ENCODE assay signal across 10 cellular contexts in genomic region chr19:10516671-10517286, GRCh38. TPM values are rescaled to one million over a fixed set of nuclear protein-coding genes. Genes with fewer than 3 reads are reported as not detected.
DNase-seq lines count a peak whose midpoint lies in the region; ATAC-seq and TF ChIP-seq lines count a peak whose summit lies in the region.
"Had no signal": no experiment of that assay in that cellular context is flagged by ENCODE, and none has a peak within 500 bp of the region (broad histone marks: within the 10 kb centered on the region; RNA-seq: fewer than 3 reads in every experiment).

No MANE protein-coding gene starts in this region.

- peak overlapping the region; percentile 67 for H3K4me3 ChIP-seq in CD8-positive, alpha-beta memory T cell (ENCODE audit: low read length)
- H3K4me3 ChIP-seq in IMR-90 (ENCODE audit: insufficient read depth, low read depth, low read length) (peak overlapping the region; percentile 48), coronary artery (peak overlapping the region; percentile 64), neural progenitor cell (peak overlapping the region; percentile 44)
- H3K4me3 ChIP-seq: lung had no signal

- no peaks in the 10 kb centered on the region for H3K9me3 Mint-ChIP-seq in CD8-positive, alpha-beta memory T cell
- H3K9me3 Mint-ChIP-seq in neural progenitor cell: peaks cover 3% of the 10 kb centered on the region

- no peak overlapping the region for H2BK5ac ChIP-seq in IMR-90 (ENCODE audit: low read depth, low read length, poor library complexity, severe bottlenecking)

- POLR2A ChIA-PET in CD8-positive, alpha-beta memory T cell (lab: Charles Lee): interaction anchor here (0.6 to 1.6 kb wide), 5 partner anchors 13 to 50 kb away, joined by 3 to 8 read pairs (median 4); partner anchors contain the start of genes KEAP1 and KRI1
- POLR2A ChIA-PET in IMR-90 (lab: Charles Lee; ENCODE audit: unreplicated experiment): no interaction called here

- no peak overlapping the region for H4K8ac ChIP-seq in IMR-90 (ENCODE audit: low read depth in 2 of 2, low read length in 2 of 2)

- no peak overlapping the region for H2BK120ac ChIP-seq in IMR-90 (ENCODE audit: low read depth, low read length)

- intact Hi-C loops in IMR-90 (cut with micrococcal nuclease): no loop called here

- H3K4me3 Mint-ChIP-seq in CD8-positive, alpha-beta memory T cell: peak overlapping the region; percentile 84 to 100 (median 90)
- H3K4me3 Mint-ChIP-seq in neural progenitor cell: peak overlapping the region; percentile 86

- CTCF ChIA-PET in CD8-positive, alpha-beta memory T cell (lab: Charles Lee): interaction anchor here (0.8 to 2.4 kb wide), 4 partner anchors 9 to 37 kb away, joined by 3 to 5 read pairs (median 4); no protein-coding TSS in a partner anchor
- CTCF ChIA-PET in IMR-90 (lab: Yijun Ruan, JAX): interaction anchor here (1.7 kb wide), 1 partner anchor 11 kb away, joined by 4 read pairs; no protein-coding TSS in a partner anchor

- no peak overlapping the region for H3K56ac ChIP-seq in IMR-90 (ENCODE audit: extremely low read depth, insufficient read depth, low read length)

- peaks cover 29% of the 10 kb centered on the region for H3K27me3 ChIP-seq in CD8-positive, alpha-beta memory T cell (ENCODE audit: insufficient read depth, low read length, poor library complexity, severe bottlenecking)
- peaks cover 53% of the 10 kb centered on the region for H3K27me3 ChIP-seq in IMR-90 (ENCODE audit: control insufficient read depth, insufficient read depth, low read length)
- peaks cover 93% of the 10 kb centered on the region for H3K27me3 ChIP-seq in neural progenitor cell

- H3K79me2 ChIP-seq in neural progenitor cell (ENCODE audit: low read depth): no peaks in the 10 kb centered on the region

- no peak for TF ChIP-seq RAD21 in IMR-90 (IDR thresholded peaks at IDR 0.05; ENCODE audit: low read length)

- no peak overlapping the region for H2AK5ac ChIP-seq in IMR-90 (ENCODE audit: low read depth, low read length)

- H3K4me1 ChIP-seq in CD8-positive, alpha-beta memory T cell (ENCODE audit: insufficient read depth, low read length): peaks cover 32% of the 10 kb centered on the region
- H3K4me1 ChIP-seq in IMR-90 (ENCODE audit: control insufficient read depth, insufficient read depth, low read length) (peaks cover 4% of the 10 kb centered on the region), neural progenitor cell (peaks cover 21% of the 10 kb centered on the region)

- peak overlapping the region; percentile 66 for H3K27ac ChIP-seq in CD8-positive, alpha-beta memory T cell (ENCODE audit: low read depth, low read length)
- H3K27ac ChIP-seq in IMR-90 (ENCODE audit: insufficient read depth, low read length) (no peak overlapping the region), coronary artery (no peak overlapping the region), neural progenitor cell (no peak overlapping the region)

- DNase-seq in CD8-positive, alpha-beta memory T cell: peak in 1 of 5 donors; percentile 56
- DNase-seq in IMR-90: no peak
- no peak for DNase-seq in coronary artery (ENCODE audit: low spot score)
- DNase-seq in neural progenitor cell (ENCODE audit: low spot score): no peak
- DNase-seq: activated CD4-positive, alpha-beta T cell treated with anti-CD3 and anti-CD28 coated beads, Interleukin-2, amount 50 U/mL, for 4 hours had no signal

- H3K79me1 ChIP-seq in IMR-90 (ENCODE audit: low read depth in 1 of 2, low read length in 2 of 2): no peaks in the 10 kb centered on the region

- in situ Hi-C loops in IMR-90 (cut with MboI; ENCODE audit: low sequenced_read_pairs): no loop called here

- peak overlapping the region; percentile 91 for H2AFZ ChIP-seq in IMR-90 (replicated peaks; ENCODE audit: low read length, poor library complexity)
- peak overlapping the region; percentile 63 for H2AFZ ChIP-seq in neural progenitor cell (replicated peaks)

- H4K20me1 ChIP-seq in IMR-90 (ENCODE audit: insufficient read depth, low read length): no peaks in the 10 kb centered on the region
- peaks cover 22% of the 10 kb centered on the region for H4K20me1 ChIP-seq in neural progenitor cell (ENCODE audit: low read depth)

- H2AK9ac ChIP-seq in IMR-90 (replicated peaks; ENCODE audit: low read depth, low read length, poor library complexity): no peak overlapping the region

- H3K4me1 Mint-ChIP-seq in CD8-positive, alpha-beta memory T cell: peaks cover 40 to 60% (median 50%) of the 10 kb centered on the region in 3 donors
- peaks cover 34% of the 10 kb centered on the region for H3K4me1 Mint-ChIP-seq in neural progenitor cell

- H3K4me2 ChIP-seq in IMR-90 (ENCODE audit: low read depth, low read length): peak overlapping the region; percentile 86
- H3K4me2 ChIP-seq in neural progenitor cell: peak overlapping the region; percentile 76

- no peak overlapping the region for H3K18ac ChIP-seq in IMR-90 (ENCODE audit: low read depth, low read length)

- H3K36me3 Mint-ChIP-seq in CD8-positive, alpha-beta memory T cell: peaks cover 6 to 16% (median 15%) of the 10 kb centered on the region in 3 donors
- no peaks in the 10 kb centered on the region for H3K36me3 Mint-ChIP-seq in neural progenitor cell

- H3K9me3 ChIP-seq in CD8-positive, alpha-beta memory T cell (ENCODE audit: low read length): no peaks in the 10 kb centered on the region
- H3K9me3 ChIP-seq in IMR-90 (ENCODE audit: control insufficient read depth, insufficient read depth, low read length) (no peaks in the 10 kb centered on the region), neural progenitor cell (ENCODE audit: low read depth) (no peaks in the 10 kb centered on the region)

- no peak overlapping the region for H4K5ac ChIP-seq in IMR-90 (ENCODE audit: low read depth, low read length)

- no peaks in the 10 kb centered on the region for H3K9me1 ChIP-seq in IMR-90 (ENCODE audit: insufficient read depth, low read length)

- TF ChIP-seq CTCF in IMR-90 (conservative IDR thresholded peaks at IDR 0.05; ENCODE audit: low read depth, low read length) (no peak), coronary artery (IDR thresholded peaks at IDR 0.05) (no peak), neural progenitor cell (IDR thresholded peaks at IDR 0.05) (no peak)

- no peak overlapping the region for H3K23ac ChIP-seq in IMR-90 (ENCODE audit: low read depth, low read length)

- H3K36me3 ChIP-seq in CD8-positive, alpha-beta memory T cell (ENCODE audit: insufficient read depth, low read length): no peaks in the 10 kb centered on the region
- H3K36me3 ChIP-seq in IMR-90 (ENCODE audit: control insufficient read depth, insufficient read depth, low read length) (no peaks in the 10 kb centered on the region), neural progenitor cell (no peaks in the 10 kb centered on the region)

- H3K4ac ChIP-seq in IMR-90 (ENCODE audit: low read depth, low read length): no peak overlapping the region

- no peak overlapping the region for H2BK15ac ChIP-seq in IMR-90 (ENCODE audit: low read depth, low read length)

- BruUV-seq in IMR-90 (replicated peaks; lab: Mats Ljungman, UMichigan): no TSS peak

- no peak overlapping the region for H4K91ac ChIP-seq in IMR-90 (ENCODE audit: insufficient read depth, low read depth, low read length)

- dilution Hi-C loops in IMR-90 (cut with HindIII; ENCODE audit: low sequenced_read_pairs, unreplicated experiment): no loop called here

- 31% methylated on average over 3 of the region's 10 CpGs; no CpG with 5 or more reads in 1 of the 2 experiments for WGBS in IMR-90 (ENCODE audit: extremely low coverage in 2 of 2, insufficient read length in 1 of 2), 2 experiments

- ATAC-seq in IMR-90 (ENCODE audit: low read depth) (peak; percentile 8; the same call in 1 of the 2 replicates), GM21423 (IDR thresholded peaks at IDR 0.05; ENCODE audit: unreplicated experiment) (no peak), HG03025 (IDR thresholded peaks at IDR 0.05; ENCODE audit: low FRiP score, unreplicated experiment) (no peak), GM21717 (IDR thresholded peaks at IDR 0.05; ENCODE audit: unreplicated experiment) (no peak), HG03097 (IDR thresholded peaks at IDR 0.05; ENCODE audit: low FRiP score, unreplicated experiment) (no peak)

- TF ChIP-seq POLR2A in IMR-90 (IDR thresholded peaks at IDR 0.05; ENCODE audit: low read depth, low read length): no peak

- H3K9ac ChIP-seq in IMR-90 (ENCODE audit: low read depth, low read length): no peak overlapping the region
- H3K9ac ChIP-seq in neural progenitor cell: no peak overlapping the region

- peaks cover 31% of the 10 kb centered on the region for H3F3A ChIP-seq in neural progenitor cell (ENCODE audit: low read depth)

- no peak overlapping the region for H3K14ac ChIP-seq in IMR-90 (replicated peaks; ENCODE audit: low read depth, low read length)

- peak overlapping the region; percentile 69 to 98 (median 94) for H3K27ac Mint-ChIP-seq in CD8-positive, alpha-beta memory T cell
- H3K27ac Mint-ChIP-seq in neural progenitor cell: peak overlapping the region; percentile 38

- H3K27me3 Mint-ChIP-seq in CD8-positive, alpha-beta memory T cell: peaks cover 38 to 43% of the 10 kb centered on the region in 2 donors
- peaks cover 34% of the 10 kb centered on the region for H3K27me3 Mint-ChIP-seq in neural progenitor cell (ENCODE audit: insufficient read depth, low read depth)

- H2BK20ac ChIP-seq in IMR-90 (ENCODE audit: low read depth, low read length): no peak overlapping the region

RNA-seq across cellular contexts. Expression of gene S1PR5, which starts 0.5 kb away (rescaled TPM):
- total RNA-seq in CD8-positive, alpha-beta memory T cell: 1 to 10 TPM; 1.5 to 1.8 TPM
- polyA plus RNA-seq in CD8-positive, alpha-beta memory T cell: 90.3 TPM
- 0.36 and 0.56 TPM in 2 replicates for total RNA-seq in IMR-90 (2012; rRNA removed)
- 0.55 and 0.59 TPM in 2 replicates for polyA plus RNA-seq in IMR-90 (2012; rRNA removed)
- polyA plus RNA-seq in IMR-90 (2012; cell fraction: cytosol; rRNA removed): 0.31 and 0.86 TPM in 2 replicates
- 0.10 and 0.45 TPM in 2 replicates for polyA plus RNA-seq in IMR-90 (2012; cell fraction: nucleus; rRNA removed; ENCODE audit: low replicate concordance)
- 0.15 and 1.1 TPM in 2 replicates for total RNA-seq in neural progenitor cell (ENCODE audit: low replicate concordance)

RNA-seq across cellular contexts. Expression of gene KEAP1, which starts 13.6 kb away (rescaled TPM):
- 100 to 1,000 TPM; 101 to 107 TPM for total RNA-seq in CD8-positive, alpha-beta memory T cell
- 58.3 TPM for polyA plus RNA-seq in CD8-positive, alpha-beta memory T cell
- total RNA-seq in IMR-90 (2012; rRNA removed) (68.0 and 81.6 TPM in 2 replicates), neural progenitor cell (ENCODE audit: low replicate concordance) (25.2 and 41.7 TPM in 2 replicates)
- 63.4 and 64.2 TPM in 2 replicates for polyA plus RNA-seq in IMR-90 (2012; rRNA removed)
- 43.8 and 70.9 TPM in 2 replicates for polyA plus RNA-seq in IMR-90 (2012; cell fraction: cytosol; rRNA removed)
- polyA plus RNA-seq in IMR-90 (2012; cell fraction: nucleus; rRNA removed; ENCODE audit: low replicate concordance): 41.2 and 114 TPM in 2 replicates

RNA-seq across cellular contexts. Expression of gene ATG4D, which starts 26.9 kb away (rescaled TPM):
- total RNA-seq in CD8-positive, alpha-beta memory T cell: 10 to 100 TPM; 44.4 to 45.1 TPM
- polyA plus RNA-seq in CD8-positive, alpha-beta memory T cell: 28.9 TPM
- total RNA-seq in IMR-90 (2012; rRNA removed): 8.2 and 9.2 TPM in 2 replicates
- polyA plus RNA-seq in IMR-90 (2012; rRNA removed): 21.8 and 22.0 TPM in 2 replicates
- 14.2 and 23.7 TPM in 2 replicates for polyA plus RNA-seq in IMR-90 (2012; cell fraction: cytosol; rRNA removed)
- polyA plus RNA-seq in IMR-90 (2012; cell fraction: nucleus; rRNA removed; ENCODE audit: low replicate concordance): 67.7 and 136 TPM in 2 replicates
- 5.1 and 29.6 TPM in 2 replicates for total RNA-seq in neural progenitor cell (ENCODE audit: low replicate concordance)

RNA-seq across cellular contexts. Expression of gene KRI1, which starts 49.0 kb away (rescaled TPM):
- total RNA-seq in CD8-positive, alpha-beta memory T cell: 10 to 100 TPM; 61.6 to 64.5 TPM
- polyA plus RNA-seq in CD8-positive, alpha-beta memory T cell: 45.7 TPM
- 5.7 and 7.8 TPM in 2 replicates for total RNA-seq in IMR-90 (2012; rRNA removed)
- polyA plus RNA-seq in IMR-90 (2012; rRNA removed): 12.9 and 13.3 TPM in 2 replicates
- 7.1 and 11.1 TPM in 2 replicates for polyA plus RNA-seq in IMR-90 (2012; cell fraction: cytosol; rRNA removed)
- polyA plus RNA-seq in IMR-90 (2012; cell fraction: nucleus; rRNA removed; ENCODE audit: low replicate concordance): 50.6 and 58.6 TPM in 2 replicates
- total RNA-seq in neural progenitor cell (ENCODE audit: low replicate concordance): 16.4 and 27.4 TPM in 2 replicates

RNA-seq across cellular contexts. Expression of gene CDKN2D, which starts 52.0 kb away (rescaled TPM):
- total RNA-seq in CD8-positive, alpha-beta memory T cell: 10 to 100 TPM; 22.2 to 23.1 TPM
- polyA plus RNA-seq in CD8-positive, alpha-beta memory T cell: 176 TPM
- total RNA-seq in IMR-90 (2012; rRNA removed) (3.6 and 3.9 TPM in 2 replicates), neural progenitor cell (ENCODE audit: low replicate concordance) (3.4 and 4.4 TPM in 2 replicates)
- polyA plus RNA-seq in IMR-90 (2012; rRNA removed): 8.5 and 9.3 TPM in 2 replicates
- polyA plus RNA-seq in IMR-90 (2012; cell fraction: cytosol; rRNA removed): 3.6 and 11.0 TPM in 2 replicates
- polyA plus RNA-seq in IMR-90 (2012; cell fraction: nucleus; rRNA removed; ENCODE audit: low replicate concordance): 3.6 and 5.5 TPM in 2 replicates
